8 cellular contexts compared by ENCODE assay signal in the genomic region with DNA sequence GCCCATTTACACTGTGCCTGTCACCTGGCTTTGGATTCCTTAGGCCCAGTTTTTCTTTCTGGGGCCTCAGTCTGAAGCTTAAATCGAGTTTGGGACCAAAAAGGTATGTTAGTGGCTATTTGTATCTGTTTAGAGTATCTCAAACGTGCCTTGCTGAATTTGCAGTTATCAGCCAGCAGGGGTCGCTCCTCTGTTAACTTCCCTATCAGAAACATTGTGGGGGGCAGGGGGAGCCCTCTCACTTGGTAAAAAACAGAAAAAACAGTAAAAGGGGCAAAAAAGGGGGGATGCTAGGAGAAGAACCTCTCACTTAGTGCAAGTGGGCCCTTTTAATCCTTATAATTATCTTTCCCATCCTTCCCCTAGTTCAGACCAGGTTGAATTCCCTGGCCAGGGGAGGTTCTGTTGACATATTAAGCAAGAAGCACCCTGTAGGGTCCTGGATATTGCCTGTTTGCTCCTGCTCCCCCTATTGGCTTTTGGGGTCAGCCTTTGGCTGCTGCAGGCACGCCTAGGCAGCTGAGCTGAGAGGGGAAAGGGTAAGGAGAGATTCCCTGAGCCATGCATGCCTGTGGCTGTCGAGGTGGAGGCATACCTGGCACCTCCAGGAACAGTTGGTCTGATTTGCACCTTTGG. TPM values are rescaled to one million over a fixed set of nuclear protein-coding genes. Genes with fewer than 3 reads are reported as not detected.
DNase-seq lines count a peak whose midpoint lies in the region; ATAC-seq and TF ChIP-seq lines count a peak whose summit lies in the region.

No MANE protein-coding gene starts in this region.

- peak; percentile 20 for DNase-seq in activated gamma-delta T cell treated with Interleukin-2 at 50 U/mL for 16 hours
- DNase-seq in activated gamma-delta T cell (lab: John Stamatoyannopoulos, UW): no peak
- peak; percentile 28 for DNase-seq in PC-3
- no peak for DNase-seq in epithelial cell of esophagus (ENCODE audit: low read depth)
- DNase-seq in stimulated activated CD8-positive, alpha-beta memory T cell treated with anti-CD3 and anti-CD28 coated beads, Interleukin-4, amount 100 ng/mL, for 48 hours: peak; percentile 51
- no peak for DNase-seq in NOMO-1 (lab: John Stamatoyannopoulos, UW; ENCODE audit: unreplicated experiment in 2 of 2)
- DNase-seq in inferior parietal cortex (ENCODE audit: extremely low spot score): no peak
- no peak for DNase-seq in COLO668 (lab: John Stamatoyannopoulos, UW; ENCODE audit: unreplicated experiment)

- H3K9ac ChIP-seq in PC-3 (ENCODE audit: low read length): no peak overlapping the region

- no peaks in the 10 kb centered on the region for H3F3A ChIP-seq in PC-3 (ENCODE audit: low read length, unreplicated experiment)

- no peaks in the 10 kb centered on the region for H3K36me3 ChIP-seq in PC-3 (ENCODE audit: low read depth, low read length)

- no peaks in the 10 kb centered on the region for H3K79me2 ChIP-seq in PC-3 (ENCODE audit: low read length)

- BruUV-seq in PC-3 (replicated peaks; lab: Mats Ljungman, UMichigan): no TSS peak

- no peak overlapping the region for H3K27ac ChIP-seq in PC-3 (ENCODE audit: low read length)

- H2AFZ ChIP-seq in PC-3 (ENCODE audit: low read length): no peak overlapping the region

- TF ChIP-seq CTCF in PC-3 (conservative IDR thresholded peaks at IDR 0.05; ENCODE audit: low read depth, low read length) (peak; percentile 86), epithelial cell of esophagus (IDR thresholded peaks at IDR 0.05; ENCODE audit: insufficient read depth, low read depth, low read length, missing control alignments) (peak; percentile 41)

- POLR2A ChIA-PET in PC-3 (lab: Charles Lee; ENCODE audit: unreplicated experiment): no interaction called here

- H3K9me2 ChIP-seq in PC-3 (replicated peaks; ENCODE audit: low read length): no peaks in the 10 kb centered on the region

- H3K4me3 ChIP-seq in PC-3 (ENCODE audit: low read length) (no peak overlapping the region), epithelial cell of esophagus (ENCODE audit: low read length) (no peak overlapping the region)

- H4K20me1 ChIP-seq in PC-3 (ENCODE audit: low read length): no peaks in the 10 kb centered on the region

- intact Hi-C loops in PC-3 (cut with micrococcal nuclease): no loop called here

- CTCF ChIA-PET in PC-3 (lab: Charles Lee): no interaction called here

- H3K4me2 ChIP-seq in PC-3 (ENCODE audit: low read length): no peak overlapping the region

- H3K4me1 ChIP-seq in PC-3 (ENCODE audit: insufficient read depth, low read length): no peaks in the 10 kb centered on the region

- ATAC-seq in PC-3: peak; percentile 29; the same call in 1 of the 2 replicates

- H3K27me3 ChIP-seq in PC-3 (ENCODE audit: low read length): no peaks in the 10 kb centered on the region

- no peaks in the 10 kb centered on the region for H3K9me3 ChIP-seq in PC-3 (ENCODE audit: low read length)

RNA-seq across cellular contexts. Expression of gene IFIH1, which starts 8.8 kb away (rescaled TPM):
- total RNA-seq in PC-3 (2014; rRNA removed): 7.8 and 9.3 TPM in 2 replicates

RNA-seq across cellular contexts. Expression of gene GCA, which starts 16.7 kb away (rescaled TPM):
- total RNA-seq in PC-3 (2014; rRNA removed): 10.2 and 18.7 TPM in 2 replicates

Comparison
In these comparisons a context has a peak if more than half of its experiments do, and no peak if none do; other contexts are left out.
1. DNase-seq: peak in activated gamma-delta T cell treated with Interleukin-2 at 50 U/mL for 16 hours (single experiment), PC-3 (single experiment) and stimulated activated CD8-positive, alpha-beta memory T cell treated with anti-CD3 and anti-CD28 coated beads, Interleukin-4, amount 100 ng/mL, for 48 hours (single experiment); none in activated gamma-delta T cell (single experiment), epithelial cell of esophagus (single experiment), NOMO-1 (0 of 2), inferior parietal cortex (single experiment) and COLO668 (single experiment).